Comparison of ENCODE assay signal across 15 cellular contexts in genomic region chr14:55650992-55651391, GRCh38.
"Had no signal": no experiment of that assay in that cellular context is flagged by ENCODE, and none has a peak within 500 bp of the region (broad histone marks: within the 10 kb centered on the region; RNA-seq: fewer than 3 reads in every experiment).

No MANE protein-coding gene starts in this region.

- DNase-seq: effector CD4-positive, alpha-beta T cell; foreskin melanocyte; heart left ventricle; hippocampal formation; left colon; left ventricle myocardium superior; mesendoderm; naive thymus-derived CD8-positive, alpha-beta T cell; spleen; stimulated activated CD4-positive, alpha-beta T cell treated with anti-CD3 and anti-CD28 coated beads, Interleukin-15, amount 100 ng/mL, for 24 hours; stimulated activated CD4-positive, alpha-beta T cell treated with anti-CD3 and anti-CD28 coated beads, Interleukin-1b, Interleukin-23, amount 100 ng/mL, for 48 hours; stimulated activated CD4-positive, alpha-beta T cell treated with anti-CD3 and anti-CD28 coated beads, Interleukin-4, amount 100 ng/mL, for 24 hours; stimulated activated naive B cell treated with anti-CD40 and anti-IgM and Interleukin-4, amounts not matched to agents 10 μg/mL and 1 μg/mL and 100 μg/mL, for 72 hours; trophoblast cell had no signal

- H3K27me3 Mint-ChIP-seq: naive thymus-derived CD8-positive, alpha-beta T cell; stimulated activated naive B cell treated with anti-CD40 and anti-IgM and Interleukin-4, amounts not matched to agents 10 μg/mL and 1 μg/mL and 100 μg/mL, for 72 hours had no signal

- H3K9me3 Mint-ChIP-seq: naive thymus-derived CD8-positive, alpha-beta T cell; stimulated activated naive B cell treated with anti-CD40 and anti-IgM and Interleukin-4, amounts not matched to agents 10 μg/mL and 1 μg/mL and 100 μg/mL, for 72 hours had no signal

- H3K27ac Mint-ChIP-seq: stimulated activated naive B cell treated with anti-CD40 and anti-IgM and Interleukin-4, amounts not matched to agents 10 μg/mL and 1 μg/mL and 100 μg/mL, for 72 hours had no signal

- ATAC-seq: heart left ventricle; left colon; left ventricle myocardium superior; naive thymus-derived CD8-positive, alpha-beta T cell; sciatic nerve; stimulated activated naive B cell treated with anti-CD40 and anti-IgM and Interleukin-4, amounts not matched to agents 10 μg/mL and 1 μg/mL and 100 μg/mL, for 72 hours had no signal

- H3K4me1 Mint-ChIP-seq: stimulated activated naive B cell treated with anti-CD40 and anti-IgM and Interleukin-4, amounts not matched to agents 10 μg/mL and 1 μg/mL and 100 μg/mL, for 72 hours had no signal

- H3K4me3 Mint-ChIP-seq: naive thymus-derived CD8-positive, alpha-beta T cell; stimulated activated naive B cell treated with anti-CD40 and anti-IgM and Interleukin-4, amounts not matched to agents 10 μg/mL and 1 μg/mL and 100 μg/mL, for 72 hours had no signal
